ENCODE assay signal across 20 cellular contexts in the genomic region with DNA sequence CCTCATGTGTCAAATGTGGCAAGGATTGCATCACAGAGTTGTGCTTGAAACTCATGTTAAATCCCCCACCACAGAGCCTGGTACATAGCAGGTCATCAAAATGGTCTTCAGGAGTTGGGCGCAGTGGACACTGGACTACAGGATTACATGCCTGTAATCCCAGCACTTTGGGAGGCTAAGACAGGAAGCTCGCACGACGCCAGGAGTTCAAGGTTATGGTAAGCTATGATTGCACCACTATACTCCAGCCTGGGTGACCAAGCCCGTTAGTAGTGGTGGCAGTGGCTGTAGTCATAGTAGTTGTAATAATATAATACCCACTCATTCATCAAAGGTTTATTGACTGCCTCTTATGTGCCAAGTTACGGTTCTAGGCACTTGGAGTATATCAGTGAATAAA.
"Had no signal": no experiment of that assay in that cellular context is flagged by ENCODE, and none has a peak within 500 bp of the region (broad histone marks: within the 10 kb centered on the region; RNA-seq: fewer than 3 reads in every experiment).

No MANE protein-coding gene starts in this region.

- H3K9ac ChIP-seq: neural progenitor cell had no signal

- H3K9me3 ChIP-seq: esophagus muscularis mucosa, gastrocnemius medialis, heart right ventricle, mucosa of descending colon, pancreas, suprapubic skin, thyroid gland had no signal

- H3K27me3 Mint-ChIP-seq: effector memory CD8-positive, alpha-beta T cell; naive thymus-derived CD8-positive, alpha-beta T cell; progenitor cell of endocrine pancreas had no signal

- FAIRE-seq: pancreas had no signal

- ATAC-seq: effector memory CD8-positive, alpha-beta T cell; gastrocnemius medialis; heart right ventricle; left lobe of liver; mucosa of descending colon; naive thymus-derived CD8-positive, alpha-beta T cell; pancreas; right cardiac atrium; stimulated activated effector memory CD8-positive, alpha-beta T cell treated with anti-CD3 and anti-CD28 coated beads, Interleukin-12 subunit alpha, Interleukin-12 subunit beta, amount 100 ng/mL, for 72 hours; stimulated activated naive CD8-positive, alpha-beta T cell treated with anti-CD3 and anti-CD28 coated beads, Interleukin-15, Interleukin-2, amounts not matched to agents 100 U/mL and 50 U/mL, for 24 hours had no signal

- H3K36me3 Mint-ChIP-seq: naive thymus-derived CD8-positive, alpha-beta T cell; neural progenitor cell had no signal

- H3K36me3 ChIP-seq: esophagus muscularis mucosa, gastrocnemius medialis, heart right ventricle, neural progenitor cell, pancreas, suprapubic skin, thyroid gland had no signal

- H3K4me3 Mint-ChIP-seq: effector memory CD8-positive, alpha-beta T cell; naive thymus-derived CD8-positive, alpha-beta T cell; neural progenitor cell; stimulated activated effector memory CD8-positive, alpha-beta T cell treated with anti-CD3 and anti-CD28 coated beads, Interleukin-12 subunit alpha, Interleukin-12 subunit beta, amount 100 ng/mL, for 72 hours had no signal

- H3K4me3 ChIP-seq: esophagus muscularis mucosa, gastrocnemius medialis, heart right ventricle, mucosa of descending colon, neural progenitor cell, pancreas, suprapubic skin, thyroid gland had no signal

- DNase-seq: effector memory CD8-positive, alpha-beta T cell; gastrocnemius medialis; heart right ventricle; mammary epithelial cell; mucosa of descending colon; naive thymus-derived CD8-positive, alpha-beta T cell; occipital lobe; pancreas; right cardiac atrium; stimulated activated CD4-positive, alpha-beta T cell treated with anti-CD3 and anti-CD28 coated beads, Interleukin-4, amount 100 ng/mL, for 1 hour; stimulated activated CD8-positive, alpha-beta memory T cell treated with anti-CD3 and anti-CD28 coated beads, Interleukin-4, amount 100 ng/mL, for 48 hours; stimulated activated naive CD8-positive, alpha-beta T cell treated with anti-CD3 and anti-CD28 coated beads, Interleukin-15, Interleukin-2, amounts not matched to agents 100 U/mL and 50 U/mL, for 24 hours; thyroid gland had no signal

- H2AFZ ChIP-seq: neural progenitor cell had no signal

- H3K27ac ChIP-seq: epithelial cell of prostate, esophagus muscularis mucosa, gastrocnemius medialis, heart right ventricle, neural progenitor cell, pancreas, suprapubic skin, thyroid gland had no signal

- H3K4me1 ChIP-seq: pancreas had no signal

- H3K27me3 ChIP-seq: esophagus muscularis mucosa, gastrocnemius medialis, heart right ventricle, neural progenitor cell, pancreas, suprapubic skin, thyroid gland had no signal

- H3K9me3 Mint-ChIP-seq: effector memory CD8-positive, alpha-beta T cell; naive thymus-derived CD8-positive, alpha-beta T cell; neural progenitor cell; stimulated activated effector memory CD8-positive, alpha-beta T cell treated with anti-CD3 and anti-CD28 coated beads, Interleukin-12 subunit alpha, Interleukin-12 subunit beta, amount 100 ng/mL, for 72 hours had no signal

- H3K4me2 ChIP-seq: neural progenitor cell had no signal
